ENCODE assay signal across 8 cellular contexts in genomic region chr17:4948997-4949320, GRCh38. TPM values are rescaled to one million over a fixed set of nuclear protein-coding genes. Genes with fewer than 3 reads are reported as not detected.
DNase-seq lines count a peak whose midpoint lies in the region; ATAC-seq and TF ChIP-seq lines count a peak whose summit lies in the region.

No MANE protein-coding gene starts in this region.

- H3K4me1 ChIP-seq in HEK293 (ENCODE audit: control insufficient read depth, insufficient read depth, low read length) (peaks cover 21% of the 10 kb centered on the region), left lung (peaks cover 21 to 51% of the 10 kb centered on the region in 2 donors)

- no peaks in the 10 kb centered on the region for H3K27me3 ChIP-seq in left lung

- CTCF ChIA-PET in HEK293 (lab: Yijun Ruan, JAX), result no interaction called here

- peak overlapping the region; percentile 99 for H3K27ac ChIP-seq in HEK293 (ENCODE audit: extremely low read depth, low read depth, low read length)
- H3K27ac ChIP-seq in cingulate gyrus (ENCODE audit: low read depth, low read length), result peak overlapping the region; percentile 96
- peak overlapping the region; percentile 99 to 100 for H3K27ac ChIP-seq in left lung

- H3K36me3 ChIP-seq in HEK293 (ENCODE audit: control insufficient read depth in 2 of 2, insufficient read depth in 1 of 2, low read length in 2 of 2) (peaks cover 16 to 34% of the 10 kb centered on the region in 2 experiments), left lung (peaks cover 0 to 34% of the 10 kb centered on the region in 2 donors)

- H3K4me3 ChIP-seq in GM12864 (ENCODE audit: low read depth, low read length) (peak overlapping the region; percentile 93), HEK293 (ENCODE audit: low read depth, low read length) (peak overlapping the region; percentile 97), WI38 (ENCODE audit: low read depth, low read length) (peak overlapping the region; percentile 93), left lung (peak overlapping the region; percentile 87 to 100)

- TF ChIP-seq CTCF in GM12864 (IDR thresholded peaks at IDR 0.05; ENCODE audit: low read depth, low read length, missing control alignments), result no peak
- no peak for TF ChIP-seq CTCF in HEK293 (tag by site-specific recombination; IDR thresholded peaks at IDR 0.05)
- no peak for TF ChIP-seq CTCF in WI38 (IDR thresholded peaks at IDR 0.05; ENCODE audit: low read depth, low read length)
- TF ChIP-seq CTCF in left lung (IDR thresholded peaks at IDR 0.05), result no peak

- DNase-seq in GM12864 (ENCODE audit: low read depth), result no peak
- DNase-seq in NCI-H1930 (lab: John Stamatoyannopoulos, UW), result peak; percentile 80 to 86
- DNase-seq in left lung, result peak; percentile 89 to 96
- DNase-seq in stimulated activated CD4-positive, alpha-beta T cell treated with anti-CD3 and anti-CD28 coated beads, TNF-alpha, amount 100 ng/mL, for 24 hours (ENCODE audit: low read depth in 3 of 3), result peak in 2 of 3 experiments; percentile 67 to 76
- no peak for DNase-seq in cortex of kidney (lab: John Stamatoyannopoulos, UW)

- POLR2A ChIA-PET in HEK293 (lab: Yijun Ruan, JAX), result interaction anchor here (1.0 to 17.9 kb wide), 6 partner anchors 8 to 239 kb away, joined by 3 to 358 read pairs (median 8); partner anchors contain the start of genes RNF167, SLC25A11 and SPAG7

- ATAC-seq in left lung, result peak; percentile 77

- no peaks in the 10 kb centered on the region for H3K9me3 ChIP-seq in HEK293 (ENCODE audit: control insufficient read depth, insufficient read depth, low read depth, low read length)
- no peaks in the 10 kb centered on the region for H3K9me3 ChIP-seq in left lung

- intact Hi-C loops in left lung (cut with DNase I), result no loop called here

TF ChIP-seq in HEK293, 187 proteins besides CTCF, POLR2A, EP300 and RAD21 (continues in another document):
- TF ChIP-seq GLIS2 (tag by site-specific recombination; IDR thresholded peaks at IDR 0.05) (peak; percentile 43; the same call in 1 of the 2 replicates), ZNF23 (tag by site-specific recombination; IDR thresholded peaks at IDR 0.05; ENCODE audit: borderline replicate concordance) (no peak), BCL11A (tag by site-specific recombination; IDR thresholded peaks at IDR 0.05; ENCODE audit: low read depth) (0 out of 2 replicates have a peak, but pooled peaks have one; percentile 52), REPIN1 (tag by site-specific recombination; IDR thresholded peaks at IDR 0.05; ENCODE audit: low read depth) (no peak), ZNF48 (tag by site-specific recombination; IDR thresholded peaks at IDR 0.05) (no peak), ZNF561 (tag by site-specific recombination; IDR thresholded peaks at IDR 0.05; ENCODE audit: borderline replicate concordance) (0 out of 2 replicates have a peak, but pooled peaks have one; percentile 18), PRDM2 (tag by site-specific recombination; IDR thresholded peaks at IDR 0.05; ENCODE audit: borderline replicate concordance) (no peak), ZNF341 (tag by site-specific recombination; IDR thresholded peaks at IDR 0.05; ENCODE audit: low read depth) (peak; percentile 67), ZSCAN16 (tag by site-specific recombination; IDR thresholded peaks at IDR 0.05) (no peak), ZNF670 (tag by site-specific recombination; IDR thresholded peaks at IDR 0.05; ENCODE audit: low read depth) (no peak), ZNF354C (tag by site-specific recombination; IDR thresholded peaks at IDR 0.05; ENCODE audit: borderline replicate concordance, low read depth) (no peak), ZNF10 (tag by site-specific recombination; IDR thresholded peaks at IDR 0.05) (no peak), KLF10 (tag by site-specific recombination; IDR thresholded peaks at IDR 0.05) (no peak; the same call in 1 of the 2 replicates), PBX3 (CRISPR knock-in tag; IDR thresholded peaks at IDR 0.05) (peak; percentile 26; the same call in 1 of the 2 replicates), ZNF843 (tag by site-specific recombination; IDR thresholded peaks at IDR 0.05) (no peak), GLI4 (tag by site-specific recombination; IDR thresholded peaks at IDR 0.05) (no peak), ZNF473 (tag by site-specific recombination; IDR thresholded peaks at IDR 0.05) (no peak), ZNF302 (tag by site-specific recombination; IDR thresholded peaks at IDR 0.05; ENCODE audit: low read depth) (no peak), GLI2 (tag by site-specific recombination; IDR thresholded peaks at IDR 0.05; ENCODE audit: borderline replicate concordance, low read depth) (no peak), SETDB1 (IDR thresholded peaks at IDR 0.05; ENCODE audit: insufficient read length, low read length) (no peak), ZNF211 (tag by site-specific recombination; IDR thresholded peaks at IDR 0.05; ENCODE audit: low read depth) (no peak), KLF7 (tag by site-specific recombination; IDR thresholded peaks at IDR 0.05; ENCODE audit: borderline replicate concordance) (no peak), ZNF248 (tag by site-specific recombination; IDR thresholded peaks at IDR 0.05) (no peak), PATZ1 (tag by site-specific recombination; IDR thresholded peaks at IDR 0.05) (peak; percentile 12; the same call in 1 of the 2 replicates), ZNF785 (tag by site-specific recombination; IDR thresholded peaks at IDR 0.05) (no peak), ZNF335 (tag by site-specific recombination; conservative IDR thresholded peaks at IDR 0.05) (peak; percentile 64; the same call in 1 of the 2 replicates)

RNA-seq across cellular contexts. Expression of gene PFN1, which starts 0.6 kb away (rescaled TPM):
- total RNA-seq in left lung, result 100 to 1,000 TPM; 619 to 987 TPM

RNA-seq across cellular contexts. Expression of gene ENO3, which starts 2.0 kb away (rescaled TPM):
- 10 to 100 TPM; 15.0 to 15.9 TPM for total RNA-seq in left lung

RNA-seq across cellular contexts. Expression of gene RNF167, which starts 8.9 kb away (rescaled TPM):
- total RNA-seq in left lung, result 100 to 1,000 TPM; 102 to 108 TPM

RNA-seq across cellular contexts. Expression of gene SLC25A11, which starts 9.1 kb away (rescaled TPM):
- total RNA-seq in left lung, result 10 to 100 TPM; 58.6 to 70.5 TPM

RNA-seq across cellular contexts. Expression of gene GP1BA, which starts 16.9 kb away (rescaled TPM):
- under 1 TPM; 0.31 to 0.96 TPM for total RNA-seq in left lung

Comparison
In these comparisons a context has a peak if more than half of its experiments do, and no peak if none do; other contexts are left out.
1. DNase-seq: peak in NCI-H1930 (2 of 2), left lung (2 of 2) and stimulated activated CD4-positive, alpha-beta T cell treated with anti-CD3 and anti-CD28 coated beads, TNF-alpha, amount 100 ng/mL, for 24 hours (2 of 3); none in GM12864 (single experiment) and cortex of kidney (single experiment).
2. Peak in every context shown above with its lines, with median percentiles within 50 percentile points of each other: H3K4me3 ChIP-seq and H3K27ac ChIP-seq.